ENCODE assay signal across 8 cellular contexts in genomic region chr16:35142809-35143192, GRCh38.
"Had no signal": no experiment of that assay in that cellular context is flagged by ENCODE, and none has a peak within 500 bp of the region (broad histone marks: within the 10 kb centered on the region; RNA-seq: fewer than 3 reads in every experiment).

No MANE protein-coding gene starts in this region.

- H3K27ac Mint-ChIP-seq: HFFc6 had no signal

- H3K4me3 ChIP-seq: GM23248, HAP-1, K562 had no signal

- H3K9me3 ChIP-seq: HAP-1 had no signal

- H3K27ac ChIP-seq: GM23248 had no signal

- H3K4me3 Mint-ChIP-seq: HFFc6 had no signal

- ATAC-seq: HCT116, K562 had no signal

- H3K4me1 ChIP-seq: HAP-1 had no signal

- H3K36me3 ChIP-seq: HAP-1 had no signal

- DNase-seq: GM23248, GOT3, H7, HFFc6, IMR-90 had no signal
